8 cellular contexts compared by ENCODE assay signal in the genomic region with DNA sequence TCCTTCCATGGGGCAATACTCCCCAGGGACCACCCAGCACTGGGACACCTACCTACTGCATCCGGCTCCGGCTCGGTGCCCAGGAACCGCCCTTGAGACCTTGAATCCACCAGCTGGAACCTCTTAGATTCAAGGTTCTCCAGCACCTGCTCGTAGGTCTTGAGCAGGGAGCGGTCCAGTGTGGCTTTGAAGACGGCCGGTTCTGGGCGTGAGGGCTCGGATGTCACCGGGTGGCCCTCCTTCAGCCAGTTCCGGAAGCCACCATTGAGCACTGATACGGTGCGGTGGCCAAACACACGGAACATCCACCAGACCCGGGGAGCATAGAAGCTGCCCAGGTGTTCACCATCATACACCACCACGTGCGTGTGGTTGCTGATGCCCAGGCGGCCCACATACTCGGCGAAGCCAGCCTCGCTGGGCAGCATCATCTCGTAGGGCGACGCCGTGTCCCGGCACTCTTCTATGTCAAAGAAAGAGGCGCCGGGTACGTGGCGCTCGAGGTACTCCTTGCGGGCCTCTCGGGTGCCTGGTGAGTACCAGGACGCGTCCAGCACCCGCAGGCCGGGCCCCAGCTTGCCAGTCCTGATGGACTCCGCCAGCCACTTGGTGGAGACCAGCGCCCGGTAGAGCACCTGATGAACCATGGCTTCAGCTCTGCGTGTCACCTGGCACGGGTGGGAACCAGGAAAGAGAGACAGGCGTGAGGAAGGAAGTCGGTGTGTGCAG. TPM values are rescaled to one million over a fixed set of nuclear protein-coding genes. Genes with fewer than 3 reads are reported as not detected.
DNase-seq lines count a peak whose midpoint lies in the region; ATAC-seq and TF ChIP-seq lines count a peak whose summit lies in the region.

No MANE protein-coding gene starts in this region.

- peaks cover 15% of the 10 kb centered on the region for H3K79me2 ChIP-seq in GM23248 (ENCODE audit: insufficient read depth)

- no peaks in the 10 kb centered on the region; the same call in 1 of the 2 replicates for H4K20me1 ChIP-seq in GM23248 (ENCODE audit: insufficient read depth)

- H3K27ac Mint-ChIP-seq in activated T-helper 1 cell treated with anti-CD3 and anti-CD28 coated beads, Interleukin-12 subunit alpha, Interleukin-12 subunit beta, Interleukin-2, Interleukin-4 antibody, amounts not matched to agents 30 ng/mL and 10 ng/mL and 1 ng/mL, durations not matched to agents 14 hours and 24 hours and 36 hours, result peak overlapping the region; percentile 55

- peaks cover 2% of the 10 kb centered on the region for H3K36me3 Mint-ChIP-seq in activated T-helper 1 cell treated with anti-CD3 and anti-CD28 coated beads, Interleukin-12 subunit alpha, Interleukin-12 subunit beta, Interleukin-2, Interleukin-4 antibody, amounts not matched to agents 30 ng/mL and 10 ng/mL and 1 ng/mL, durations not matched to agents 14 hours and 24 hours and 36 hours (ENCODE audit: low read depth)

- H3K9me3 ChIP-seq in GM23248 (ENCODE audit: low read depth), result no peaks in the 10 kb centered on the region
- H3K9me3 ChIP-seq in right atrium auricular region, result no peaks in the 10 kb centered on the region
- H3K9me3 ChIP-seq in gastrocnemius medialis, result no peaks in the 10 kb centered on the region

- H3F3A ChIP-seq in GM23248 (ENCODE audit: insufficient read depth), result no peaks in the 10 kb centered on the region

- H3K4me2 ChIP-seq in GM23248 (ENCODE audit: unreplicated experiment), result peak overlapping the region; percentile 81

- H2AFZ ChIP-seq in GM23248, result peak overlapping the region; percentile 92

- ATAC-seq in gastrocnemius medialis (peak in 1 of 2 donors; percentile 16), GM18868 (IDR thresholded peaks at IDR 0.05; ENCODE audit: unreplicated experiment) (no peak), HG02840 (IDR thresholded peaks at IDR 0.05; ENCODE audit: low FRiP score, unreplicated experiment) (no peak)

- DNase-seq in GM23248, result no peak
- no peak for DNase-seq in activated T-helper 1 cell treated with anti-CD3 and anti-CD28 coated beads, Interleukin-12 subunit alpha, Interleukin-12 subunit beta, Interleukin-2, Interleukin-4 antibody, amounts not matched to agents 30 ng/mL and 10 ng/mL and 1 ng/mL, durations not matched to agents 14 hours and 24 hours and 36 hours (ENCODE audit: low spot score)
- DNase-seq in right atrium auricular region (ENCODE audit: low spot score), result no peak
- DNase-seq in gastrocnemius medialis, result peak in 1 of 2 donors; percentile 28
- DNase-seq in DMS79 treated with DMSO at 0.1 percent for 48 hours (lab: John Stamatoyannopoulos, UW), result no peak
- no peak for DNase-seq in NCI-H526 treated with DMSO at 0.1 percent for 48 hours (lab: John Stamatoyannopoulos, UW)

- peak overlapping the region; percentile 87 for H3K4me3 Mint-ChIP-seq in activated T-helper 1 cell treated with anti-CD3 and anti-CD28 coated beads, Interleukin-12 subunit alpha, Interleukin-12 subunit beta, Interleukin-2, Interleukin-4 antibody, amounts not matched to agents 30 ng/mL and 10 ng/mL and 1 ng/mL, durations not matched to agents 14 hours and 24 hours and 36 hours

- H3K27ac ChIP-seq in GM23248 (no peak overlapping the region), right atrium auricular region (peak overlapping the region; percentile 89 to 93), gastrocnemius medialis (peak overlapping the region; percentile 85 to 99 (median 92))

- in situ Hi-C loops in GM23248 (cut with MboI) (no loop called here), gastrocnemius medialis (cut with MboI; ENCODE audit: low sequenced_read_pairs in 4 of 4) (no loop called here)

- H3K36me3 ChIP-seq in GM23248 (ENCODE audit: low read depth), result no peaks in the 10 kb centered on the region
- H3K36me3 ChIP-seq in right atrium auricular region, result no peaks in the 10 kb centered on the region
- no peaks in the 10 kb centered on the region for H3K36me3 ChIP-seq in gastrocnemius medialis

- 0 out of 2 replicates have a peak, but pooled peaks cover 5% of the 10 kb centered on the region for H3K4me1 ChIP-seq in GM23248 (ENCODE audit: insufficient read depth)
- peaks cover 0 to 71% of the 10 kb centered on the region in 2 donors for H3K4me1 ChIP-seq in right atrium auricular region
- H3K4me1 ChIP-seq in gastrocnemius medialis, result peaks cover 23 to 33% of the 10 kb centered on the region in 2 donors

- H3K4me3 ChIP-seq in GM23248 (peak overlapping the region; percentile 96), right atrium auricular region (peak overlapping the region; percentile 89 to 97), gastrocnemius medialis (peak overlapping the region; percentile 74 to 85 (median 78))

- H3K9ac ChIP-seq in GM23248, result peak overlapping the region; percentile 86

- intact Hi-C loops in activated T-helper 1 cell treated with anti-CD3 and anti-CD28 coated beads, Interleukin-12 subunit alpha, Interleukin-12 subunit beta, Interleukin-2, Interleukin-4 antibody, amounts not matched to agents 30 ng/mL and 10 ng/mL and 1 ng/mL, durations not matched to agents 14 hours and 24 hours and 36 hours (cut with micrococcal nuclease), result no loop called here
- intact Hi-C loops in gastrocnemius medialis (cut with DNase I; ENCODE audit: low total_unique reads), result loop anchor here (2.0 kb wide), 1 partner anchor 39 kb away; no protein-coding TSS in a partner anchor

- no peaks in the 10 kb centered on the region for H3K27me3 Mint-ChIP-seq in activated T-helper 1 cell treated with anti-CD3 and anti-CD28 coated beads, Interleukin-12 subunit alpha, Interleukin-12 subunit beta, Interleukin-2, Interleukin-4 antibody, amounts not matched to agents 30 ng/mL and 10 ng/mL and 1 ng/mL, durations not matched to agents 14 hours and 24 hours and 36 hours (ENCODE audit: insufficient read depth)

- 76 to 78% methylated on average over 44 to 45 of the region's 45 CpGs for WGBS in GM23248 (ENCODE audit: low coverage in 1 of 2, low lambda C conversion rate in 2 of 2, missing lambda C conversion rate in 2 of 2), 2 experiments

- TF ChIP-seq CTCF in right atrium auricular region (IDR thresholded peaks at IDR 0.05) (no peak), gastrocnemius medialis (IDR thresholded peaks at IDR 0.05 in 4 of 5, conservative IDR thresholded peaks at IDR 0.05 in 1 of 5) (no peak)

- no peaks in the 10 kb centered on the region for H3K9me3 Mint-ChIP-seq in activated T-helper 1 cell treated with anti-CD3 and anti-CD28 coated beads, Interleukin-12 subunit alpha, Interleukin-12 subunit beta, Interleukin-2, Interleukin-4 antibody, amounts not matched to agents 30 ng/mL and 10 ng/mL and 1 ng/mL, durations not matched to agents 14 hours and 24 hours and 36 hours

- H3K27me3 ChIP-seq in GM23248 (replicated peaks; ENCODE audit: insufficient read depth) (no peaks in the 10 kb centered on the region), right atrium auricular region (no peaks in the 10 kb centered on the region), gastrocnemius medialis (no peaks in the 10 kb centered on the region)

- no peak for TF ChIP-seq POLR2A in gastrocnemius medialis (IDR thresholded peaks at IDR 0.05)

- H3K4me1 Mint-ChIP-seq in activated T-helper 1 cell treated with anti-CD3 and anti-CD28 coated beads, Interleukin-12 subunit alpha, Interleukin-12 subunit beta, Interleukin-2, Interleukin-4 antibody, amounts not matched to agents 30 ng/mL and 10 ng/mL and 1 ng/mL, durations not matched to agents 14 hours and 24 hours and 36 hours (ENCODE audit: low read depth), result peaks cover 16% of the 10 kb centered on the region

- no peaks in the 10 kb centered on the region for H3K9me2 ChIP-seq in GM23248 (ENCODE audit: insufficient read depth)

RNA-seq across cellular contexts. Expression of a gene that starts 1.0 kb away (rescaled TPM):
- 44.5 and 46.7 TPM in 2 replicates for total RNA-seq in GM23248 (2014; rRNA removed; shearing (Covaris generic))
- 16.9 and 17.2 TPM in 2 replicates for polyA plus RNA-seq in GM23248 (2016; fragmentation: Nextera tagmentation; extraction: Ambion mirVana)
- 6.9 and 8.2 TPM in 2 replicates for total RNA-seq in activated T-helper 1 cell treated with anti-CD3 and anti-CD28 coated beads, Interleukin-12 subunit alpha, Interleukin-12 subunit beta, Interleukin-2, Interleukin-4 antibody, amounts not matched to agents 30 ng/mL and 10 ng/mL and 1 ng/mL, durations not matched to agents 14 hours and 24 hours and 36 hours
- total RNA-seq in right atrium auricular region, result 10 to 100 TPM; 55.0 to 82.1 TPM
- total RNA-seq in gastrocnemius medialis, result 10 to 100 TPM; 42.2 to 66.5 (median 51.9) TPM

RNA-seq across cellular contexts. Expression of a gene that starts 1.3 kb away (rescaled TPM):
- 68.2 and 72.0 TPM in 2 replicates for total RNA-seq in GM23248 (2014; rRNA removed; shearing (Covaris generic))
- 48.5 and 50.1 TPM in 2 replicates for polyA plus RNA-seq in GM23248 (2016; fragmentation: Nextera tagmentation; extraction: Ambion mirVana)
- total RNA-seq in activated T-helper 1 cell treated with anti-CD3 and anti-CD28 coated beads, Interleukin-12 subunit alpha, Interleukin-12 subunit beta, Interleukin-2, Interleukin-4 antibody, amounts not matched to agents 30 ng/mL and 10 ng/mL and 1 ng/mL, durations not matched to agents 14 hours and 24 hours and 36 hours, result 18.0 and 20.1 TPM in 2 replicates
- total RNA-seq in right atrium auricular region (100 to 1,000 TPM; 102 to 116 TPM), gastrocnemius medialis (100 to 1,000 TPM; 131 to 161 (median 146) TPM)

RNA-seq across cellular contexts. Expression of a gene that starts 33.3 kb away (rescaled TPM):
- 54.8 and 59.6 TPM in 2 replicates for total RNA-seq in GM23248 (2014; rRNA removed; shearing (Covaris generic))
- 41.6 and 45.7 TPM in 2 replicates for polyA plus RNA-seq in GM23248 (2016; fragmentation: Nextera tagmentation; extraction: Ambion mirVana)
- 65.4 and 68.1 TPM in 2 replicates for total RNA-seq in activated T-helper 1 cell treated with anti-CD3 and anti-CD28 coated beads, Interleukin-12 subunit alpha, Interleukin-12 subunit beta, Interleukin-2, Interleukin-4 antibody, amounts not matched to agents 30 ng/mL and 10 ng/mL and 1 ng/mL, durations not matched to agents 14 hours and 24 hours and 36 hours
- total RNA-seq in right atrium auricular region, result 10 to 100 TPM; 44.9 to 54.8 TPM
- total RNA-seq in gastrocnemius medialis, result 1 to 10 TPM; 1.8 to 3.3 (median 2.6) TPM

Comparison
In these comparisons a context has a peak if more than half of its experiments do, and no peak if none do; other contexts are left out.
1. RNA of a gene that starts 33.3 kb away (total RNA-seq): 65.4 to 68.1 TPM in activated T-helper 1 cell treated with anti-CD3 and anti-CD28 coated beads, Interleukin-12 subunit alpha, Interleukin-12 subunit beta, Interleukin-2, Interleukin-4 antibody, amounts not matched to agents 30 ng/mL and 10 ng/mL and 1 ng/mL, durations not matched to agents 14 hours and 24 hours and 36 hours, 54.8 to 59.6 TPM in GM23248 and 44.9 to 54.8 TPM in right atrium auricular region; 1.8 to 3.3 TPM in gastrocnemius medialis; every median in the first group is over 10 times any median in the second.
2. Peak in every context shown above with its lines, with median percentiles within 50 percentile points of each other: H3K4me3 ChIP-seq.